In the genomic region with DNA sequence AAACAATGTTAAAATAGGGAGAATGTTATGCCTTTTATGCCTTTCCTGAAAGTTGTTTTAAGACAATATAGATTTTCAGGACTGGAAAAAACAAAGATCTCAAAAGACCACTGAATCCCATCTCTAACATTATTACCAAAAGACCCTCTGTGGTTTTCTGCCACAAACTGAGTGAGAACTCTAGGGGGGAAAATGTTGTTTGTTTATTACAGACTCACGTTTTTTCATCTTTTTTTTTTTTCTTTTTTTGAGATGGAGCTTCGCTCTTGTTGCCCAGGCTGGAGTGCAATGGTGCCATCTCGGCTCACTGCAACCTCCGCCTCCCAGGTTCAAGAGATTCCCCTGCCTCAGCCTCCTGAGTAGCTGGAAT, we compare ENCODE assay signal across 8 cellular contexts. TPM values are rescaled to one million over a fixed set of nuclear protein-coding genes. Genes with fewer than 3 reads are reported as not detected.
DNase-seq lines count a peak whose midpoint lies in the region; ATAC-seq and TF ChIP-seq lines count a peak whose summit lies in the region.
"Not testable (repeated sequence)": the region's sequence is repeated elsewhere in the genome, so short reads cannot be mapped to it uniquely, and the experiment has no call there.

No MANE protein-coding gene starts in this region.

- not testable (repeated sequence) for H3K27me3 ChIP-seq in PC-3 (ENCODE audit: low read length); mammary epithelial cell (ENCODE audit: insufficient read depth, low read length); hepatocyte

- not testable (repeated sequence) for DNase-seq in PC-3; RWPE1 (ENCODE audit: low spot score); mammary epithelial cell; hepatocyte (ENCODE audit: low spot score); mesothelial cell of epicardium (ENCODE audit: low spot score in 2 of 2, unreplicated experiment in 2 of 2)

- not testable (repeated sequence) for H3K36me3 Mint-ChIP-seq in mesothelial cell of epicardium

- not testable (repeated sequence) for H3K4me3 ChIP-seq in PC-3 (ENCODE audit: low read length); mammary epithelial cell (replicated peaks in 1 of 3; ENCODE audit: insufficient read depth in 1 of 3, low read depth in 2 of 3, low read length in 3 of 3); hepatocyte

- peak overlapping the region; percentile 30 for H3K27ac Mint-ChIP-seq in mesothelial cell of epicardium

- H3K4me3 Mint-ChIP-seq in mesothelial cell of epicardium: not testable (repeated sequence)

- not testable (repeated sequence) for H3K79me2 ChIP-seq in PC-3 (ENCODE audit: low read length); mammary epithelial cell (ENCODE audit: insufficient read depth, low read length); hepatocyte

- H2AFZ ChIP-seq in PC-3 (ENCODE audit: low read length); mammary epithelial cell (ENCODE audit: low read depth, low read length); hepatocyte: not testable (repeated sequence)

- dilution Hi-C loops in mammary epithelial cell (cut with HindIII; ENCODE audit: low sequenced_read_pairs): not testable (repeated sequence)

- ATAC-seq in PC-3: not testable (repeated sequence)

- H4K20me1 ChIP-seq in PC-3 (ENCODE audit: low read length); mammary epithelial cell (ENCODE audit: insufficient read depth, low read length); hepatocyte (ENCODE audit: insufficient read depth, poor library complexity, severe bottlenecking): not testable (repeated sequence)

- whole genome bisulfite sequencing in mammary epithelial cell (ENCODE audit: low coverage, missing lambda C conversion rate): 75% methylated on average over 4 of the region's 4 CpGs
- whole genome bisulfite sequencing in hepatocyte (ENCODE audit: low lambda C conversion rate, missing lambda C conversion rate): 71% methylated on average over 4 of the region's 4 CpGs

- peak overlapping the region; percentile 24; the same call in 1 of the 2 replicates for H3K9ac ChIP-seq in PC-3 (ENCODE audit: low read length)
- not testable (repeated sequence) for H3K9ac ChIP-seq in mammary epithelial cell (ENCODE audit: insufficient read depth, low read length)

- H3K9me3 Mint-ChIP-seq in mesothelial cell of epicardium: not testable (repeated sequence)

- not testable (repeated sequence) for BruUV-seq in PC-3 (replicated peaks; lab: Mats Ljungman, UMichigan); mammary epithelial cell (replicated peaks; lab: Mats Ljungman, UMichigan)

- H3K4me1 Mint-ChIP-seq in mesothelial cell of epicardium: peaks cover 36% of the 10 kb centered on the region

- CTCF ChIA-PET in PC-3 (lab: Charles Lee): interaction anchor here (0.6 to 1.1 kb wide), 3 partner anchors 9 to 1622 kb away, joined by 3 read pairs; no protein-coding TSS in a partner anchor
- CTCF ChIA-PET in RWPE1 (lab: Yijun Ruan, JAX): interaction anchor here (0.6 to 1.0 kb wide), 3 partner anchors 9 to 27 kb away, joined by 3 read pairs; no protein-coding TSS in a partner anchor
- CTCF ChIA-PET in mammary epithelial cell (lab: Charles Lee; ENCODE audit: low non-redundant PET): not testable (repeated sequence)

- in situ Hi-C loops in mammary epithelial cell (cut with MboI; ENCODE audit: low sequenced_read_pairs in 2 of 2): not testable (repeated sequence)

- peak overlapping the region; percentile 29 for H3K4me2 ChIP-seq in PC-3 (ENCODE audit: low read length)
- peak overlapping the region; percentile 5 for H3K4me2 ChIP-seq in mammary epithelial cell (ENCODE audit: insufficient read depth, low read depth, low read length)
- not testable (repeated sequence) for H3K4me2 ChIP-seq in hepatocyte

- not testable (repeated sequence) for H3K36me3 ChIP-seq in PC-3 (ENCODE audit: low read depth, low read length); mammary epithelial cell (ENCODE audit: insufficient read depth, low read length); hepatocyte (replicated peaks; ENCODE audit: insufficient read depth, low read depth)

- not testable (repeated sequence) for TF ChIP-seq CTCF in 22Rv1 (IDR thresholded peaks at IDR 0.05); C4-2B (conservative IDR thresholded peaks at IDR 0.05); PC-3 (conservative IDR thresholded peaks at IDR 0.05; ENCODE audit: low read depth, low read length); RWPE1 (conservative IDR thresholded peaks at IDR 0.05; ENCODE audit: low read depth); VCaP (conservative IDR thresholded peaks at IDR 0.05); mammary epithelial cell (conservative IDR thresholded peaks at IDR 0.05 in 1 of 2, IDR thresholded peaks at IDR 0.05 in 1 of 2; ENCODE audit: extremely low read depth in 1 of 2, insufficient read depth in 1 of 2, low read depth in 1 of 2, low read length in 2 of 2); hepatocyte (IDR thresholded peaks at IDR 0.05; ENCODE audit: poor library complexity); mesothelial cell of epicardium (IDR thresholded peaks at IDR 0.05; ENCODE audit: unreplicated experiment)

- H3K27ac ChIP-seq in 22Rv1 (peak overlapping the region; percentile 45), C4-2B (peak overlapping the region; percentile 77), PC-3 (ENCODE audit: low read length) (peak overlapping the region; percentile 67), RWPE1 (peak overlapping the region; percentile 30; the same call in 1 of the 2 replicates), VCaP (peak overlapping the region; percentile 66), hepatocyte (peak overlapping the region; percentile 45)
- not testable (repeated sequence) for H3K27ac ChIP-seq in mammary epithelial cell (ENCODE audit: insufficient read depth, low read depth, low read length)

- H3K27me3 Mint-ChIP-seq in mesothelial cell of epicardium (ENCODE audit: low read depth): peaks cover 14% of the 10 kb centered on the region

- not testable (repeated sequence) for H3K9me3 ChIP-seq in PC-3 (ENCODE audit: low read length); mammary epithelial cell (replicated peaks; ENCODE audit: insufficient read depth, low read length); hepatocyte (ENCODE audit: low read depth)

- peaks cover 39% of the 10 kb centered on the region for H3K4me1 ChIP-seq in PC-3 (ENCODE audit: insufficient read depth, low read length)
- H3K4me1 ChIP-seq in mammary epithelial cell (ENCODE audit: insufficient read depth, low read length): peaks cover 11% of the 10 kb centered on the region
- not testable (repeated sequence) for H3K4me1 ChIP-seq in hepatocyte (ENCODE audit: insufficient read depth)

- H3F3A ChIP-seq in PC-3 (ENCODE audit: low read length, unreplicated experiment): peaks cover 13% of the 10 kb centered on the region

- H3K9me2 ChIP-seq in PC-3 (replicated peaks; ENCODE audit: low read length); hepatocyte (replicated peaks; ENCODE audit: insufficient read depth): not testable (repeated sequence)

- intact Hi-C loops in PC-3 (cut with micrococcal nuclease); mammary epithelial cell (cut with micrococcal nuclease): not testable (repeated sequence)

- POLR2A ChIA-PET in PC-3 (lab: Charles Lee; ENCODE audit: unreplicated experiment): interaction anchor here (0.6 to 0.7 kb wide), 2 partner anchors 140 to 141 kb away, joined by 3 read pairs; no protein-coding TSS in a partner anchor
- POLR2A ChIA-PET in RWPE1 (lab: Yijun Ruan, JAX; ENCODE audit: low non-redundant PET): interaction anchor here (1.0 kb wide), 1 partner anchor 9 kb away, joined by 3 read pairs; a partner anchor contains a TSS

RNA-seq across cellular contexts. Expression of a gene that starts 9.6 kb away (rescaled TPM):
- total RNA-seq in PC-3 (2014; rRNA removed) (86.2 and 131 TPM in 2 replicates), mammary epithelial cell (100 to 1,000 TPM in 1 of 2 donors, 10 to 100 TPM in 1; 64.8 to 116 TPM), hepatocyte (102 and 106 TPM in 2 replicates), mesothelial cell of epicardium (117 to 127 TPM (median 126 TPM) in 3 replicates)
- polyA plus RNA-seq in mammary epithelial cell (62.9 TPM), hepatocyte (128 and 143 TPM in 2 replicates)
- polyA minus RNA-seq in mammary epithelial cell: 111 TPM
